In genomic region chrX:39133971-39134370, GRCh38 we compare ENCODE assay signal across 9 cellular contexts.
DNase-seq lines count a peak whose midpoint lies in the region; ATAC-seq and TF ChIP-seq lines count a peak whose summit lies in the region.
"Had no signal": no experiment of that assay in that cellular context is flagged by ENCODE, and none has a peak within 500 bp of the region (broad histone marks: within the 10 kb centered on the region; RNA-seq: fewer than 3 reads in every experiment).

No MANE protein-coding gene starts in this region.

- H3K27ac ChIP-seq in spleen (no peak overlapping the region), testis (no peak overlapping the region)
- H3K27ac ChIP-seq: BLaER1 had no signal

- peaks cover 0 to 3% (median 0%) of the 10 kb centered on the region in 8 donors for H3K9me3 ChIP-seq in spleen
- H3K9me3 ChIP-seq in testis, result no peaks in the 10 kb centered on the region
- H3K9me3 ChIP-seq: BLaER1 had no signal

- no peaks in the 10 kb centered on the region for H3K27me3 Mint-ChIP-seq in activated CD4-positive, alpha-beta T cell treated with anti-CD3 and anti-CD28 coated beads, Interleukin-2, amount 10 ng/mL, durations not matched to agents 24 days and 14 days

- no peaks in the 10 kb centered on the region for H3K27me3 ChIP-seq in spleen (replicated peaks in 1 of 7)
- no peaks in the 10 kb centered on the region for H3K27me3 ChIP-seq in testis
- H3K27me3 ChIP-seq: BLaER1 had no signal

- H3K4me1 Mint-ChIP-seq in activated CD4-positive, alpha-beta T cell treated with anti-CD3 and anti-CD28 coated beads, Interleukin-2, amount 10 ng/mL, durations not matched to agents 24 days and 14 days, result no peaks in the 10 kb centered on the region

- H3K36me3 Mint-ChIP-seq in activated CD4-positive, alpha-beta T cell treated with anti-CD3 and anti-CD28 coated beads, Interleukin-2, amount 10 ng/mL, durations not matched to agents 24 days and 14 days (ENCODE audit: low read depth), result no peaks in the 10 kb centered on the region

- H3K4me3 Mint-ChIP-seq in activated CD4-positive, alpha-beta T cell treated with anti-CD3 and anti-CD28 coated beads, Interleukin-2, amount 10 ng/mL, durations not matched to agents 24 days and 14 days, result no peak overlapping the region

- no peak overlapping the region for H3K27ac Mint-ChIP-seq in activated CD4-positive, alpha-beta T cell treated with anti-CD3 and anti-CD28 coated beads, Interleukin-2, amount 10 ng/mL, durations not matched to agents 24 days and 14 days

- TF ChIP-seq CTCF in spleen (IDR thresholded peaks at IDR 0.05 in 8 of 11, conservative IDR thresholded peaks at IDR 0.05 in 3 of 11) (peak in 5 of 11 experiments; percentile 19 to 50 (median 24)), testis (IDR thresholded peaks at IDR 0.05) (no peak)

- ATAC-seq in HG03432 (IDR thresholded peaks at IDR 0.05; ENCODE audit: unreplicated experiment), result peak; percentile 84

- DNase-seq in NCI-H345 (lab: John Stamatoyannopoulos, UW) (peak; percentile 35), NCI-H345 treated with DMSO at 0.1 percent for 48 hours (lab: John Stamatoyannopoulos, UW; ENCODE audit: unreplicated experiment) (no peak), spleen (peak; percentile 79), testis (no peak), CD1c-positive myeloid dendritic cell (ENCODE audit: extremely low spot score) (no peak), OCI-M2 (lab: John Stamatoyannopoulos, UW; ENCODE audit: unreplicated experiment) (no peak)
- DNase-seq in activated CD4-positive, alpha-beta T cell treated with anti-CD3 and anti-CD28 coated beads, Interleukin-2, amount 10 ng/mL, durations not matched to agents 24 days and 14 days, result peak; percentile 61

- no peaks in the 10 kb centered on the region for H3K9me3 Mint-ChIP-seq in activated CD4-positive, alpha-beta T cell treated with anti-CD3 and anti-CD28 coated beads, Interleukin-2, amount 10 ng/mL, durations not matched to agents 24 days and 14 days

- no peak overlapping the region for H3K4me3 ChIP-seq in spleen
- H3K4me3 ChIP-seq in testis, result no peak overlapping the region
- H3K4me3 ChIP-seq: BLaER1 had no signal

- 28 to 70% (median 52%) methylated on average over 2 of the region's 2 CpGs for WGBS in spleen, 5 donors
- WGBS in testis, 2 donors, result 83 to 90% methylated on average over 1 to 2 of the region's 2 CpGs

- H3K4me1 ChIP-seq in spleen (no peaks in the 10 kb centered on the region), testis (no peaks in the 10 kb centered on the region)

- TF ChIP-seq POLR2A in spleen (IDR thresholded peaks at IDR 0.05), result no peak
- no peak for TF ChIP-seq POLR2A in testis (IDR thresholded peaks at IDR 0.05)

- no peaks in the 10 kb centered on the region for H3K36me3 ChIP-seq in spleen
- no peaks in the 10 kb centered on the region for H3K36me3 ChIP-seq in testis (ENCODE audit: low read depth, missing control alignments)
- H3K36me3 ChIP-seq: BLaER1 had no signal

- intact Hi-C loops in activated CD4-positive, alpha-beta T cell treated with anti-CD3 and anti-CD28 coated beads, Interleukin-2, amount 10 ng/mL, durations not matched to agents 24 days and 14 days (cut with micrococcal nuclease), result no loop called here
- intact Hi-C loops in spleen (cut with DNase I; ENCODE audit: low total_unique reads) (no loop called here), testis (cut with DNase I; ENCODE audit: low total_unique reads) (no loop called here)

Comparison
In these comparisons a context has a peak if more than half of its experiments do, and no peak if none do; other contexts are left out.
1. DNase-seq: peak in NCI-H345 (single experiment), activated CD4-positive, alpha-beta T cell treated with anti-CD3 and anti-CD28 coated beads, Interleukin-2, amount 10 ng/mL, durations not matched to agents 24 days and 14 days (single experiment) and spleen (single experiment); none in NCI-H345 treated with DMSO at 0.1 percent for 48 hours (single experiment), testis (single experiment), CD1c-positive myeloid dendritic cell (single experiment) and OCI-M2 (single experiment).